24 cellular contexts compared by ENCODE assay signal in genomic region chr19:19527674-19528625, GRCh38. TPM values are rescaled to one million over a fixed set of nuclear protein-coding genes. Genes with fewer than 3 reads are reported as not detected.
"Had no signal": no experiment of that assay in that cellular context is flagged by ENCODE, and none has a peak within 500 bp of the region (broad histone marks: within the 10 kb centered on the region; RNA-seq: fewer than 3 reads in every experiment).

No MANE protein-coding gene starts in this region.

- H3K27ac ChIP-seq: adrenal gland, ascending aorta, brain microvascular endothelial cell, foreskin keratinocyte, hepatocyte, left lung, ovary, psoas muscle, right atrium auricular region, upper lobe of right lung had no signal

- DNase-seq: activated CD4-positive, alpha-beta T cell treated with anti-CD3 and anti-CD28 coated beads for 1 hour; activated CD4-positive, alpha-beta T cell treated with anti-CD3 and anti-CD28 coated beads, Interleukin-2, amount 50 U/mL, for 1 hour; activated naive CD4-positive, alpha-beta T cell; activated T-cell treated with anti-CD3 and anti-CD28 coated beads, Interleukin-2, amount 50 U/mL, for 1 hour; effector memory CD4-positive, alpha-beta T cell; foreskin keratinocyte; immature natural killer cell; left lung; psoas muscle; stimulated activated CD4-positive, alpha-beta T cell treated with anti-CD3 and anti-CD28 coated beads, Interleukin-4, amount 100 ng/mL, for 24 hours; stimulated activated naive CD4-positive, alpha-beta T cell treated with Interleukin-2 at 50 U/mL for 16 hours; T-helper 1 cell; thyroid gland; upper lobe of right lung had no signal

- H3K36me3 Mint-ChIP-seq: activated naive CD8-positive, alpha-beta T cell; natural killer cell treated with Interleukin-12 subunit alpha and Interleukin-12 subunit beta and Interleukin-15 and Interleukin-18, amount 100 ng/mL, for 72 hours had no signal

- H3K4me2 ChIP-seq: hepatocyte had no signal

- H3K4me1 ChIP-seq: adrenal gland, foreskin keratinocyte had no signal

- ATAC-seq: foreskin keratinocyte, left lung, psoas muscle, upper lobe of right lung had no signal

- H3K9me3 Mint-ChIP-seq: activated T-helper 2 cell treated with anti-CD3 and anti-CD28 coated beads, Interferon-gamma antibody, Interleukin-2, Interleukin-4, amounts not matched to agents 10 μg/mL and 5 μg/mL and 100 μg/mL, durations not matched to agents 14 hours and 24 hours and 36 hours; immature natural killer cell; natural killer cell treated with Interleukin-12 subunit alpha and Interleukin-12 subunit beta and Interleukin-15 and Interleukin-18, amount 100 ng/mL, for 72 hours had no signal

- H3K27me3 ChIP-seq: adrenal gland, ascending aorta, brain microvascular endothelial cell, foreskin keratinocyte, hepatocyte, left lung, ovary, right atrium auricular region, thyroid gland, upper lobe of right lung had no signal

- H3K9me3 ChIP-seq: adrenal gland, ascending aorta, left lung, ovary, psoas muscle, right atrium auricular region, thyroid gland, upper lobe of right lung had no signal

- H3K36me3 ChIP-seq: ovary had no signal

- H3K4me3 Mint-ChIP-seq: activated naive CD8-positive, alpha-beta T cell; immature natural killer cell; natural killer cell treated with Interleukin-12 subunit alpha and Interleukin-12 subunit beta and Interleukin-15 and Interleukin-18, amount 100 ng/mL, for 72 hours had no signal

- H3K27me3 Mint-ChIP-seq: activated naive CD8-positive, alpha-beta T cell; natural killer cell treated with Interleukin-12 subunit alpha and Interleukin-12 subunit beta and Interleukin-15 and Interleukin-18, amount 100 ng/mL, for 72 hours had no signal

- H2AFZ ChIP-seq: hepatocyte had no signal

- H3K27ac Mint-ChIP-seq: activated naive CD8-positive, alpha-beta T cell; activated T-helper 2 cell treated with anti-CD3 and anti-CD28 coated beads, Interferon-gamma antibody, Interleukin-2, Interleukin-4, amounts not matched to agents 10 μg/mL and 5 μg/mL and 100 μg/mL, durations not matched to agents 14 hours and 24 hours and 36 hours; immature natural killer cell; natural killer cell treated with Interleukin-12 subunit alpha and Interleukin-12 subunit beta and Interleukin-15 and Interleukin-18, amount 100 ng/mL, for 72 hours had no signal

- H3K4me3 ChIP-seq: adrenal gland, ascending aorta, hepatocyte, left lung, ovary, psoas muscle, thyroid gland, upper lobe of right lung had no signal

RNA-seq across cellular contexts. Expression of gene CILP2, which starts 10.1 kb away (rescaled TPM):
- total RNA-seq: ascending aorta, kidney epithelial cell, psoas muscle had no signal
- polyA plus RNA-seq: immature natural killer cell had no signal

RNA-seq across cellular contexts. Expression of gene TSSK6, which starts 12.6 kb away (rescaled TPM):
- total RNA-seq: ascending aorta had no signal
